In genomic region chr2:191983186-191983585, GRCh38 we compare ENCODE assay signal across 10 cellular contexts.
"Had no signal": no experiment of that assay in that cellular context is flagged by ENCODE, and none has a peak within 500 bp of the region (broad histone marks: within the 10 kb centered on the region; RNA-seq: fewer than 3 reads in every experiment).

No MANE protein-coding gene starts in this region.

- H3K9me3 ChIP-seq: pancreas had no signal

- H3K4me2 ChIP-seq: hepatocyte, neural progenitor cell had no signal

- DNase-seq: activated CD4-positive, alpha-beta T cell treated with anti-CD3 and anti-CD28 coated beads, Interleukin-2, amount 50 U/mL, for 1 hour; central memory CD4-positive, alpha-beta T cell; effector CD8-positive, alpha-beta T cell; pancreas; stimulated activated CD4-positive, alpha-beta T cell treated with anti-CD3 and anti-CD28 coated beads, Interleukin-15, amount 100 ng/mL, for 24 hours; stimulated activated CD4-positive, alpha-beta T cell treated with anti-CD3 and anti-CD28 coated beads, Interleukin-4, amount 100 ng/mL, for 24 hours had no signal

- H3K9ac ChIP-seq: neural progenitor cell had no signal

- H3K27me3 ChIP-seq: hepatocyte, neural progenitor cell, pancreas had no signal

- H3K27ac ChIP-seq: coronary artery, epithelial cell of prostate, hepatocyte, neural progenitor cell, pancreas had no signal

- H3K79me2 ChIP-seq: hepatocyte had no signal

- H3K4me1 ChIP-seq: neural progenitor cell, pancreas had no signal

- H2AFZ ChIP-seq: hepatocyte, neural progenitor cell had no signal

- H3K36me3 ChIP-seq: neural progenitor cell, pancreas had no signal

- H3K4me3 ChIP-seq: coronary artery, hepatocyte, neural progenitor cell, pancreas had no signal
